Comparison of ENCODE assay signal across 25 cellular contexts in genomic region chr5:157381746-157382145, GRCh38.
DNase-seq lines count a peak whose midpoint lies in the region; ATAC-seq and TF ChIP-seq lines count a peak whose summit lies in the region.
"Had no signal": no experiment of that assay in that cellular context is flagged by ENCODE, and none has a peak within 500 bp of the region (broad histone marks: within the 10 kb centered on the region; RNA-seq: fewer than 3 reads in every experiment).

No MANE protein-coding gene starts in this region.

- no peak overlapping the region for H4K8ac ChIP-seq in mesenchymal stem cell (ENCODE audit: low read length)

- no peak for ATAC-seq in activated naive CD4-positive, alpha-beta T cell treated with anti-CD3 and anti-CD28 coated beads, Interleukin-2, amount 50 U/mL, for 72 hours
- ATAC-seq in thoracic aorta (ENCODE audit: insufficient number of reproducible peaks, low FRiP score, low read depth) = no peak
- no peak for ATAC-seq in upper lobe of right lung
- ATAC-seq: GM12878, K562, pancreas, sciatic nerve had no signal

- peak overlapping the region; percentile 22 for H3K27ac Mint-ChIP-seq in activated naive CD4-positive, alpha-beta T cell treated with anti-CD3 and anti-CD28 coated beads, Interleukin-2, amount 10 ng/mL, durations not matched to agents 7 days and 5 days
- H3K27ac Mint-ChIP-seq in activated naive CD4-positive, alpha-beta T cell treated with anti-CD3 and anti-CD28 coated beads, Interleukin-2, amount 50 U/mL, for 72 hours = peak overlapping the region; percentile 73 to 91

- no peak overlapping the region for H3K9ac ChIP-seq in mesenchymal stem cell (ENCODE audit: low read length)

- TF ChIP-seq CTCF in thoracic aorta (IDR thresholded peaks at IDR 0.05) (no peak), upper lobe of right lung (IDR thresholded peaks at IDR 0.05) (no peak), suprapubic skin (IDR thresholded peaks at IDR 0.05) (no peak)

- peak overlapping the region; percentile 18 to 31 for H2BK12ac ChIP-seq in mesenchymal stem cell (ENCODE audit: low read length in 2 of 2)

- no peak overlapping the region for H3K14ac ChIP-seq in mesenchymal stem cell (ENCODE audit: low read length in 2 of 2)

- no peaks in the 10 kb centered on the region for H3K9me3 Mint-ChIP-seq in activated naive CD4-positive, alpha-beta T cell treated with anti-CD3 and anti-CD28 coated beads, Interleukin-2, amount 10 ng/mL, durations not matched to agents 7 days and 5 days
- no peaks in the 10 kb centered on the region for H3K9me3 Mint-ChIP-seq in activated naive CD4-positive, alpha-beta T cell treated with anti-CD3 and anti-CD28 coated beads, Interleukin-2, amount 50 U/mL, for 72 hours
- H3K9me3 Mint-ChIP-seq: naive B cell had no signal

- WGBS in mesenchymal stem cell = 80% methylated on average over 4 of the region's 4 CpGs
- 94% methylated on average over 4 of the region's 4 CpGs for WGBS in suprapubic skin

- H3K36me3 Mint-ChIP-seq in activated naive CD4-positive, alpha-beta T cell treated with anti-CD3 and anti-CD28 coated beads, Interleukin-2, amount 10 ng/mL, durations not matched to agents 7 days and 5 days = peaks cover 76% of the 10 kb centered on the region
- H3K36me3 Mint-ChIP-seq in activated naive CD4-positive, alpha-beta T cell treated with anti-CD3 and anti-CD28 coated beads, Interleukin-2, amount 50 U/mL, for 72 hours = peaks cover 19 to 42% of the 10 kb centered on the region in 2 donors

- no peak for DNase-seq in activated naive CD4-positive, alpha-beta T cell treated with anti-CD3 and anti-CD28 coated beads, Interleukin-2, amount 10 ng/mL, durations not matched to agents 7 days and 5 days
- no peak for DNase-seq in activated naive CD4-positive, alpha-beta T cell treated with Interleukin-2 at 50 U/mL for 16 hours
- no peak for DNase-seq in activated naive CD4-positive, alpha-beta T cell treated with anti-CD3 and anti-CD28 coated beads, Interleukin-2, amount 50 U/mL, for 72 hours (ENCODE audit: low spot score in 2 of 2)
- DNase-seq in mesenchymal stem cell (no peak), thoracic aorta (ENCODE audit: low spot score) (no peak), upper lobe of right lung (no peak), NCI-H1694 (lab: John Stamatoyannopoulos, UW) (no peak), suprapubic skin (ENCODE audit: low spot score in 2 of 2) (no peak)
- DNase-seq: activated CD4-positive, alpha-beta T cell treated with anti-CD3 and anti-CD28 coated beads, Interleukin-2, amount 50 U/mL, for 4 hours; activated T-cell treated with anti-CD3 and anti-CD28 coated beads, Interleukin-2, amount 50 U/mL, for 48 hours; central memory CD4-positive, alpha-beta T cell; DMS153; GF-D8; GOT3; kidney; mammary epithelial cell; naive B cell; NCI-H146; NCI-H69; pancreas; thyroid gland had no signal

- H3K4ac ChIP-seq in mesenchymal stem cell (ENCODE audit: low read depth in 1 of 2, low read length in 2 of 2) = peak overlapping the region in 1 of 2 experiments; percentile 11

- H3K4me3 Mint-ChIP-seq in activated naive CD4-positive, alpha-beta T cell treated with anti-CD3 and anti-CD28 coated beads, Interleukin-2, amount 10 ng/mL, durations not matched to agents 7 days and 5 days = no peak overlapping the region
- H3K4me3 Mint-ChIP-seq: naive B cell had no signal

- H3K4me3 ChIP-seq in mesenchymal stem cell (ENCODE audit: insufficient read depth in 1 of 2, low read depth in 1 of 2, low read length in 2 of 2) (no peak overlapping the region), thoracic aorta (no peak overlapping the region), upper lobe of right lung (no peak overlapping the region), suprapubic skin (no peak overlapping the region)
- H3K4me3 ChIP-seq: GM12878, K562, pancreas, thyroid gland had no signal

- H3K23ac ChIP-seq in mesenchymal stem cell (ENCODE audit: low read length in 2 of 2) = no peak overlapping the region

- no peak overlapping the region for H3K27ac ChIP-seq in mesenchymal stem cell (ENCODE audit: low read length, poor library complexity, severe bottlenecking)
- peak overlapping the region; percentile 89 to 95 for H3K27ac ChIP-seq in thoracic aorta
- no peak overlapping the region for H3K27ac ChIP-seq in upper lobe of right lung
- H3K27ac ChIP-seq in suprapubic skin = no peak overlapping the region
- H3K27ac ChIP-seq: C4-2B, pancreas had no signal

- H3K4me2 ChIP-seq in mesenchymal stem cell (ENCODE audit: low read length, poor library complexity, severe bottlenecking) = no peak overlapping the region

- no peak for TF ChIP-seq POLR2A in suprapubic skin (IDR thresholded peaks at IDR 0.05)

- TF ChIP-seq EP300 in suprapubic skin (IDR thresholded peaks at IDR 0.05) = no peak

- no peak overlapping the region for H4K91ac ChIP-seq in mesenchymal stem cell (ENCODE audit: low read length)

- H2BK120ac ChIP-seq in mesenchymal stem cell (ENCODE audit: low read depth, low read length) = no peak overlapping the region

- H2BK5ac ChIP-seq in mesenchymal stem cell (ENCODE audit: low read depth, low read length, poor library complexity, severe bottlenecking) = no peak overlapping the region

- peak overlapping the region in 1 of 2 experiments; percentile 57 for H3K18ac ChIP-seq in mesenchymal stem cell (ENCODE audit: low read depth in 1 of 2, low read length in 2 of 2)

- peaks cover 3 to 4% of the 10 kb centered on the region in 2 experiments for H3K36me3 ChIP-seq in mesenchymal stem cell (ENCODE audit: control insufficient read depth in 1 of 2, insufficient read depth in 2 of 2, low read depth in 1 of 2, low read length in 2 of 2)
- H3K36me3 ChIP-seq in thoracic aorta = no peaks in the 10 kb centered on the region
- H3K36me3 ChIP-seq in upper lobe of right lung = peaks cover 21% of the 10 kb centered on the region
- H3K36me3 ChIP-seq in suprapubic skin = no peaks in the 10 kb centered on the region
- H3K36me3 ChIP-seq: pancreas, thyroid gland had no signal

- H3K4me1 ChIP-seq in mesenchymal stem cell (ENCODE audit: control insufficient read depth, insufficient read depth, low read depth, low read length) (peaks cover 8% of the 10 kb centered on the region), thoracic aorta (ENCODE audit: control insufficient read depth in 1 of 2, low read depth in 2 of 2) (peaks cover 5 to 52% of the 10 kb centered on the region in 2 donors), upper lobe of right lung (no peaks in the 10 kb centered on the region), suprapubic skin (no peaks in the 10 kb centered on the region)
- H3K4me1 ChIP-seq: pancreas had no signal

- H3K79me1 ChIP-seq in mesenchymal stem cell (replicated peaks; ENCODE audit: low read length, poor library complexity, severe bottlenecking) = peaks cover 3% of the 10 kb centered on the region

- no peaks in the 10 kb centered on the region for H3K4me1 Mint-ChIP-seq in activated naive CD4-positive, alpha-beta T cell treated with anti-CD3 and anti-CD28 coated beads, Interleukin-2, amount 10 ng/mL, durations not matched to agents 7 days and 5 days

- H3K27me3 Mint-ChIP-seq in activated naive CD4-positive, alpha-beta T cell treated with anti-CD3 and anti-CD28 coated beads, Interleukin-2, amount 10 ng/mL, durations not matched to agents 7 days and 5 days = no peaks in the 10 kb centered on the region
- H3K27me3 Mint-ChIP-seq: naive B cell had no signal

- H2AK5ac ChIP-seq in mesenchymal stem cell (ENCODE audit: low read length, severe bottlenecking) = peak overlapping the region; percentile 85

- H3K9me3 ChIP-seq in mesenchymal stem cell (ENCODE audit: control insufficient read depth, low read length) (no peaks in the 10 kb centered on the region), thoracic aorta (no peaks in the 10 kb centered on the region), upper lobe of right lung (no peaks in the 10 kb centered on the region), suprapubic skin (no peaks in the 10 kb centered on the region)
- H3K9me3 ChIP-seq: pancreas, thyroid gland had no signal

- intact Hi-C loops in upper lobe of right lung (cut with DNase I) = no loop called here

- CTCF ChIA-PET in activated naive CD4-positive, alpha-beta T cell treated with anti-CD3 and anti-CD28 coated beads, Interleukin-2, amount 10 ng/mL, durations not matched to agents 7 days and 5 days (lab: Charles Lee) = interaction anchor here (1.5 kb wide), 1 partner anchor 336 kb away, joined by 4 read pairs; no protein-coding TSS in a partner anchor

- H2AFZ ChIP-seq in mesenchymal stem cell (ENCODE audit: low read depth, low read length) = no peak overlapping the region

- H2BK15ac ChIP-seq in mesenchymal stem cell (ENCODE audit: low read depth, poor library complexity, severe bottlenecking) = no peak overlapping the region

- H3K27me3 ChIP-seq in mesenchymal stem cell (ENCODE audit: control insufficient read depth in 1 of 2, insufficient read depth in 1 of 2, low read length in 2 of 2) (no peaks in the 10 kb centered on the region), thoracic aorta (replicated peaks; ENCODE audit: insufficient read depth) (no peaks in the 10 kb centered on the region), upper lobe of right lung (no peaks in the 10 kb centered on the region), suprapubic skin (no peaks in the 10 kb centered on the region)
- H3K27me3 ChIP-seq: pancreas, thyroid gland had no signal

Comparison
In these comparisons a context has a peak if more than half of its experiments do, and no peak if none do; other contexts are left out.
1. H3K27ac ChIP-seq: peak in thoracic aorta (2 of 2); none in mesenchymal stem cell (single experiment), upper lobe of right lung (single experiment) and suprapubic skin (single experiment).